25 cellular contexts compared by ENCODE assay signal in genomic region chr2:77127345-77127744, GRCh38.
DNase-seq lines count a peak whose midpoint lies in the region; ATAC-seq, FAIRE-seq and TF ChIP-seq lines count a peak whose summit lies in the region.
"Had no signal": no experiment of that assay in that cellular context is flagged by ENCODE, and none has a peak within 500 bp of the region (broad histone marks: within the 10 kb centered on the region; RNA-seq: fewer than 3 reads in every experiment).

No MANE protein-coding gene starts in this region.

- H3K27ac ChIP-seq in HepG2 (ENCODE audit: extremely low read length, insufficient read depth, low read length) = no peak overlapping the region
- H3K27ac ChIP-seq in right lobe of liver = no peak overlapping the region
- H3K27ac ChIP-seq in K562 (ENCODE audit: extremely low read depth, low read depth, low read length) = no peak overlapping the region
- H3K27ac ChIP-seq: 22Rv1, BLaER1 had no signal

- POLR2A ChIA-PET in HepG2 (lab: Yijun Ruan, JAX) (no interaction called here), K562 (lab: Yijun Ruan, JAX) (no interaction called here)

- no peaks in the 10 kb centered on the region for H3K9me1 ChIP-seq in K562 (ENCODE audit: control insufficient read depth, insufficient read depth, low read length)

- intact Hi-C loops in HepG2 (cut with micrococcal nuclease; ENCODE audit: unreplicated experiment) = no loop called here
- intact Hi-C loops in right lobe of liver (cut with DNase I) = no loop called here
- intact Hi-C loops in K562 (cut with micrococcal nuclease) = no loop called here
- intact Hi-C loops in natural killer cell (cut with micrococcal nuclease) = no loop called here

- H3K4me1 ChIP-seq in HepG2 (ENCODE audit: insufficient read depth, low read length) = no peaks in the 10 kb centered on the region
- no peaks in the 10 kb centered on the region for H3K4me1 ChIP-seq in right lobe of liver
- no peaks in the 10 kb centered on the region for H3K4me1 ChIP-seq in K562 (replicated peaks in 1 of 2; ENCODE audit: control insufficient read depth in 2 of 2, insufficient read depth in 2 of 2, low read length in 2 of 2)
- H3K4me1 ChIP-seq: BE2C, BLaER1 had no signal

- H2AFZ ChIP-seq in HepG2 (ENCODE audit: low read length) (no peak overlapping the region), K562 (ENCODE audit: low read depth, low read length) (no peak overlapping the region)

- CTCF ChIA-PET in HepG2 (lab: Yijun Ruan, JAX; ENCODE audit: low intra/inter-chr PET ratio, low total read pairs) = no interaction called here
- CTCF ChIA-PET in K562 (lab: Yijun Ruan, JAX; ENCODE audit: low intra/inter-chr PET ratio) = no interaction called here

- DNase-seq in HepG2 (ENCODE audit: low spot score) (no peak), right lobe of liver (no peak), K562 (ENCODE audit: extremely low read depth in 1 of 4, low spot score in 3 of 4) (no peak), natural killer cell (no peak)
- DNase-seq in activated CD4-positive, CD25-positive, alpha-beta regulatory T cell (lab: John Stamatoyannopoulos, UW) = no peak
- DNase-seq: ACHN; BE2C; C1 segment of cervical spinal cord; CD4-positive, alpha-beta memory T cell; CD4-positive, CD25-positive, alpha-beta regulatory T cell; CD8-positive, alpha-beta memory T cell; COR-L47; DMS 273 treated with DMSO at 0.1 percent for 48 hours; DMS153; DMS53; DMS79; DND-41; EL; GDM1 had no signal

- H3K9me3 Mint-ChIP-seq in natural killer cell = peaks cover 14 to 20% of the 10 kb centered on the region in 2 donors

- in situ Hi-C loops in HepG2 (cut with HindIII; ENCODE audit: extremely low pct_ligation_motif_present, low pct_unique_long_range_greater_than_20kb) = no loop called here
- in situ Hi-C loops in K562 (cut with MboI) = no loop called here

- H3K9me3 ChIP-seq in HepG2 (ENCODE audit: low read length) (no peaks in the 10 kb centered on the region), right lobe of liver (no peaks in the 10 kb centered on the region), K562 (replicated peaks; ENCODE audit: control insufficient read depth, insufficient read depth, low read depth, low read length) (no peaks in the 10 kb centered on the region; the same call in 1 of the 2 replicates)
- H3K9me3 ChIP-seq: BE2C, BLaER1 had no signal

- H3K36me3 ChIP-seq in HepG2 (replicated peaks in 1 of 2; ENCODE audit: control insufficient read depth in 1 of 2, insufficient read depth in 2 of 2, low read length in 2 of 2) = no peaks in the 10 kb centered on the region
- no peaks in the 10 kb centered on the region for H3K36me3 ChIP-seq in right lobe of liver
- H3K36me3 ChIP-seq in K562 (ENCODE audit: control insufficient read depth, insufficient read depth, low read length) = no peaks in the 10 kb centered on the region
- H3K36me3 ChIP-seq: BE2C, BLaER1 had no signal

- peaks cover 12% of the 10 kb centered on the region for H3K36me3 Mint-ChIP-seq in natural killer cell
- H3K36me3 Mint-ChIP-seq: CD14-positive monocyte; CD4-positive, alpha-beta memory T cell; CD4-positive, CD25-positive, alpha-beta regulatory T cell; CD8-positive, alpha-beta memory T cell had no signal

- H3K27ac Mint-ChIP-seq in natural killer cell = no peak overlapping the region
- H3K27ac Mint-ChIP-seq: CD14-positive monocyte; CD4-positive, alpha-beta memory T cell; CD4-positive, CD25-positive, alpha-beta regulatory T cell; CD8-positive, alpha-beta memory T cell had no signal

- H3K27me3 Mint-ChIP-seq in natural killer cell (ENCODE audit: low read depth in 2 of 2) = no peaks in the 10 kb centered on the region
- H3K27me3 Mint-ChIP-seq: CD4-positive, alpha-beta memory T cell; CD4-positive, CD25-positive, alpha-beta regulatory T cell; CD8-positive, alpha-beta memory T cell had no signal

- FAIRE-seq in HepG2 (lab: Jason Lieb, UNC) (no peak), K562 (lab: Jason Lieb, UNC) (no peak)
- FAIRE-seq: GM12878, GM12892, GM18507 had no signal

- no peak for TF ChIP-seq EP300 in HepG2 (IDR thresholded peaks at IDR 0.05; ENCODE audit: low read depth in 2 of 2, low read length in 2 of 2)
- no peak for TF ChIP-seq EP300 in HepG2 (CRISPR knock-in tag; IDR thresholded peaks at IDR 0.05; ENCODE audit: borderline replicate concordance)
- TF ChIP-seq EP300 in K562 (IDR thresholded peaks at IDR 0.05; ENCODE audit: low read length) = no peak

- TF ChIP-seq POLR2A in HepG2 (IDR thresholded peaks at IDR 0.05; ENCODE audit: insufficient read depth in 1 of 2, low read depth in 2 of 2, low read length in 2 of 2) = no peak
- TF ChIP-seq POLR2A in right lobe of liver (IDR thresholded peaks at IDR 0.05) = no peak
- no peak for TF ChIP-seq POLR2A in K562 (conservative IDR thresholded peaks at IDR 0.05)

- no peak overlapping the region for H3K4me3 Mint-ChIP-seq in natural killer cell
- H3K4me3 Mint-ChIP-seq: CD14-positive monocyte; CD4-positive, alpha-beta memory T cell; CD4-positive, CD25-positive, alpha-beta regulatory T cell; CD8-positive, alpha-beta memory T cell had no signal

- H3K79me2 ChIP-seq in HepG2 (ENCODE audit: insufficient read depth, low read length) (no peaks in the 10 kb centered on the region), K562 (ENCODE audit: control insufficient read depth, insufficient read depth, low read length) (no peaks in the 10 kb centered on the region)

- H3K27me3 ChIP-seq in HepG2 (ENCODE audit: control insufficient read depth in 1 of 2, insufficient read depth in 2 of 2, low read length in 2 of 2) (no peaks in the 10 kb centered on the region; a peak in 1 of 5 replicates), right lobe of liver (no peaks in the 10 kb centered on the region), K562 (ENCODE audit: control insufficient read depth in 2 of 2, insufficient read depth in 2 of 2, low read length in 2 of 2) (no peaks in the 10 kb centered on the region)
- H3K27me3 ChIP-seq: BE2C, BLaER1 had no signal

- H3K4me3 ChIP-seq in HepG2 (replicated peaks in 1 of 3; ENCODE audit: insufficient read depth in 1 of 3, low read depth in 2 of 3, low read length in 3 of 3) = no peak overlapping the region
- no peak overlapping the region for H3K4me3 ChIP-seq in right lobe of liver
- no peak overlapping the region for H3K4me3 ChIP-seq in K562
- H3K4me3 ChIP-seq: BLaER1, GM12878 had no signal

- H3K4me2 ChIP-seq in HepG2 (ENCODE audit: low read depth, low read length) = no peak overlapping the region
- H3K4me2 ChIP-seq in K562 (ENCODE audit: insufficient read depth, low read length) = no peak overlapping the region
- H3K4me2 ChIP-seq: BLaER1 had no signal

- H4K20me1 ChIP-seq in HepG2 (ENCODE audit: insufficient read depth, low read length) = no peaks in the 10 kb centered on the region
- no peaks in the 10 kb centered on the region for H4K20me1 ChIP-seq in K562 (replicated peaks; ENCODE audit: control insufficient read depth, insufficient read depth, low read length)
- H4K20me1 ChIP-seq: BLaER1 had no signal

- no peaks in the 10 kb centered on the region for H3K4me1 Mint-ChIP-seq in natural killer cell
- H3K4me1 Mint-ChIP-seq: CD14-positive monocyte; CD4-positive, alpha-beta memory T cell; CD4-positive, CD25-positive, alpha-beta regulatory T cell; CD8-positive, alpha-beta memory T cell had no signal

- ATAC-seq in HepG2 (no peak), right lobe of liver (no peak), K562 (no peak), natural killer cell (no peak)
- ATAC-seq: GM12878 had no signal

- H3K9ac ChIP-seq in HepG2 (ENCODE audit: insufficient read depth, low read depth, low read length) (no peak overlapping the region), K562 (ENCODE audit: insufficient read depth in 1 of 2, low read depth in 2 of 2, low read length in 2 of 2) (no peak overlapping the region)
- H3K9ac ChIP-seq: BLaER1 had no signal

- no peak for TF ChIP-seq RAD21 in HepG2 (CRISPR knock-in tag; IDR thresholded peaks at IDR 0.05)
- no peak for TF ChIP-seq RAD21 in K562 (CRISPR knock-in tag; conservative IDR thresholded peaks at IDR 0.05 in 1 of 2, IDR thresholded peaks at IDR 0.05 in 1 of 2)

- BruUV-seq in HepG2 (replicated peaks; lab: Mats Ljungman, UMichigan) (no TSS peak), K562 (replicated peaks; lab: Mats Ljungman, UMichigan) (no TSS peak)

- TF ChIP-seq CTCF in HepG2 (CRISPR knock-in tag; IDR thresholded peaks at IDR 0.05) = no peak
- no peak for TF ChIP-seq CTCF in right lobe of liver (IDR thresholded peaks at IDR 0.05)
- TF ChIP-seq CTCF in K562 (IDR thresholded peaks at IDR 0.05 in 2 of 3, conservative IDR thresholded peaks at IDR 0.05 in 1 of 3; ENCODE audit: insufficient read depth in 2 of 3, low read depth in 1 of 3, low read length in 3 of 3) = no peak
- TF ChIP-seq CTCF in natural killer cell (IDR thresholded peaks at IDR 0.05) = no peak

TF ChIP-seq in HepG2, 621 proteins besides CTCF, POLR2A, EP300 and RAD21:
- TF ChIP-seq MAFK (conservative IDR thresholded peaks at IDR 0.05 in 1 of 2, IDR thresholded peaks at IDR 0.05 in 1 of 2; ENCODE audit: low read length in 2 of 2) (peak; percentile 92 to 95), ASH2L (IDR thresholded peaks at IDR 0.05; ENCODE audit: insufficient read length, low read depth, low read length) (no peak), MAFF (IDR thresholded peaks at IDR 0.05; ENCODE audit: low read depth, low read length) (peak; percentile 91)

TF ChIP-seq in K562, 482 proteins besides CTCF, POLR2A, EP300 and RAD21 (continues in another document):
- TF ChIP-seq ZNF75A (CRISPR knock-in tag; IDR thresholded peaks at IDR 0.05) = no peak
- no peak for TF ChIP-seq PHB2 (IDR thresholded peaks at IDR 0.05; ENCODE audit: low read depth)
- TF ChIP-seq SUPT5H (IDR thresholded peaks at IDR 0.05) = no peak
- no peak for TF ChIP-seq ZNF217 (CRISPR knock-in tag; IDR thresholded peaks at IDR 0.05)
- TF ChIP-seq MAFK (IDR thresholded peaks at IDR 0.05; ENCODE audit: low read length) = peak; percentile 22; the same call in 1 of the 2 replicates
- TF ChIP-seq MAFF (IDR thresholded peaks at IDR 0.05; ENCODE audit: low read length) = peak; percentile 26; the same call in 1 of the 2 replicates
- no peak for TF ChIP-seq SOX6 (IDR thresholded peaks at IDR 0.05)
- TF ChIP-seq TRIM28 (IDR thresholded peaks at IDR 0.05) = no peak
- TF ChIP-seq U2AF2 (optimal IDR thresholded peaks at IDR 0.05; ENCODE audit: low read depth, low read length) = no peak
- TF ChIP-seq MAFG (tag; conservative IDR thresholded peaks at IDR 0.05) = 0 out of 2 replicates have a peak, but pooled peaks have one; percentile 19
- peak; percentile 43; the same call in 1 of the 2 replicates for TF ChIP-seq ZNF316 (IDR thresholded peaks at IDR 0.05)
- no peak for TF ChIP-seq ZNF143 (CRISPR knock-in tag; IDR thresholded peaks at IDR 0.05)
- no peak for TF ChIP-seq ETS2 (tag; IDR thresholded peaks at IDR 0.05; ENCODE audit: borderline replicate concordance, poor library complexity, severe bottlenecking)
- TF ChIP-seq CAMTA2 (CRISPR knock-in tag; conservative IDR thresholded peaks at IDR 0.05) = no peak

Comparison
In these comparisons a context has a peak if more than half of its experiments do, and no peak if none do; other contexts are left out.
1. Of the 241 proteins assayed by ChIP-seq in both HepG2 and K562: peak only in HepG2: none; only in K562: MAFG; in both: MAFF and MAFK; in neither: 238.